In the genomic region with DNA sequence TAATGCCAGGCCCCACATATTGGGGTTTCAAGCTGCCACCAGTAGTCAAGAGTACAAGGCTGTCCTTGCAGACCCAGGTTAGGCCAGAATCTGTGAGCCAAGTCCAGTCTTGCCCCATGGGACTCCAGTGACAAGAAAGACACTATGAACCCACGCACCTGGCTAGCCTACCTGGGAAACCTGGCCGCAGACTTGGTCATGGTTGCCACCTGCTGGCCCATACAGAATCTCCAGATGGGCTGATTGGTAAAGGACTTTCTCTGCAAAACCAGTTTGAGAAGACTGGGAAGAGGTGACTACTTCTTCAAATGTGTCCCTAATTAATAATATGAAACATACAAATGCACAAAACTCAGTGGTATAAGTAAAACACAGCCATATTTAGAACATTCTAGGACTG, we compare ENCODE assay signal across 16 cellular contexts.
DNase-seq lines count a peak whose midpoint lies in the region; ATAC-seq, FAIRE-seq and TF ChIP-seq lines count a peak whose summit lies in the region.
"Had no signal": no experiment of that assay in that cellular context is flagged by ENCODE, and none has a peak within 500 bp of the region (broad histone marks: within the 10 kb centered on the region; RNA-seq: fewer than 3 reads in every experiment).

No MANE protein-coding gene starts in this region.

- peaks cover 11% of the 10 kb centered on the region for H3K9me3 Mint-ChIP-seq in activated CD8-positive, alpha-beta T cell treated with anti-CD3 and anti-CD28 coated beads for 36 hours

- no peak for TF ChIP-seq EP300 in H1 (IDR thresholded peaks at IDR 0.05; ENCODE audit: borderline replicate concordance in 1 of 2, low read depth in 2 of 2, low read length in 2 of 2)

- H3K23me2 ChIP-seq in H1 (ENCODE audit: low read depth, low read length), result no peaks in the 10 kb centered on the region; the same call in 1 of the 2 replicates

- H3K79me2 ChIP-seq in H1 (ENCODE audit: control insufficient read depth in 1 of 2, insufficient read depth in 2 of 2, low read length in 2 of 2), result no peaks in the 10 kb centered on the region
- H3K79me2 ChIP-seq in mesendoderm (ENCODE audit: control insufficient read depth, insufficient read depth, low read length), result no peaks in the 10 kb centered on the region

- H3K18ac ChIP-seq in H1 (ENCODE audit: extremely low read depth, low read length) (no peak overlapping the region), mesendoderm (ENCODE audit: low read length) (no peak overlapping the region)

- no peak overlapping the region for H3K14ac ChIP-seq in H1 (ENCODE audit: insufficient read length)

- TF ChIP-seq RAD21 in H1 (IDR thresholded peaks at IDR 0.05 in 1 of 2, conservative IDR thresholded peaks at IDR 0.05 in 1 of 2; ENCODE audit: low read depth in 2 of 2, low read length in 2 of 2), result peak; percentile 88 to 91

- H3K4me1 ChIP-seq in H1 (replicated peaks in 1 of 4; ENCODE audit: control insufficient read depth in 3 of 4, insufficient read depth in 4 of 4, low read length in 3 of 4) (no peaks in the 10 kb centered on the region), mesendoderm (ENCODE audit: control insufficient read depth, low read depth, low read length) (no peaks in the 10 kb centered on the region)
- H3K4me1 ChIP-seq: heart left ventricle had no signal

- H4K91ac ChIP-seq in H1 (replicated peaks; ENCODE audit: insufficient read length, low read length), result no peak overlapping the region

- H2BK20ac ChIP-seq in H1 (ENCODE audit: low read length), result no peak overlapping the region

- H3K27ac ChIP-seq in H1 (ENCODE audit: low read depth, low read length) (no peak overlapping the region), mesendoderm (ENCODE audit: low read depth, low read length) (no peak overlapping the region)
- H3K27ac ChIP-seq: heart left ventricle had no signal

- DNase-seq in HK-2 (ENCODE audit: unreplicated experiment) (peak; percentile 13), NCI-H526 treated with DMSO at 0.1 percent for 48 hours (lab: John Stamatoyannopoulos, UW) (peak; percentile 24), H1 (ENCODE audit: low read depth in 1 of 2, low spot score in 2 of 2) (peak; percentile 7 to 62), mesendoderm (peak; percentile 68), NCI-H1930 (lab: John Stamatoyannopoulos, UW) (no peak), cerebellar nuclear complex (lab: John Stamatoyannopoulos, UW) (no peak)
- no peak for DNase-seq in activated CD8-positive, alpha-beta T cell treated with anti-CD3 and anti-CD28 coated beads for 36 hours
- DNase-seq: activated CD4-positive, alpha-beta T cell treated with anti-CD3 and anti-CD28 coated beads, Interleukin-2, amount 50 U/mL, for 48 hours; activated effector memory CD4-positive, alpha-beta T cell treated with Interleukin-2 at 50 U/mL for 16 hours; CD4-positive, alpha-beta T cell; heart left ventricle; midbrain; stimulated activated CD4-positive, alpha-beta T cell treated with anti-CD3 and anti-CD28 coated beads, Interleukin-12 subunit alpha, Interleukin-12 subunit beta, amount 100 ng/mL, for 4 hours had no signal

- intact Hi-C loops in activated CD8-positive, alpha-beta T cell treated with anti-CD3 and anti-CD28 coated beads for 36 hours (cut with micrococcal nuclease), result no loop called here

- WGBS in H1 (ENCODE audit: extremely low coverage in 1 of 2, insufficient coverage in 1 of 2, insufficient read length in 1 of 2, insufficient replicate concordance in 2 of 2, low coverage in 1 of 2, low lambda C conversion rate in 2 of 2, missing lambda C conversion rate in 1 of 2), 2 experiments, result 72% methylated on average over 2 of the region's 2 CpGs; no CpG with 5 or more reads in 1 of the 2 experiments
- no CpG with 5 or more reads among the region's 2 CpGs for WGBS in mesendoderm (ENCODE audit: extremely low coverage, insufficient coverage, low lambda C conversion rate)

- H3K27me3 Mint-ChIP-seq in activated CD8-positive, alpha-beta T cell treated with anti-CD3 and anti-CD28 coated beads for 36 hours, result no peaks in the 10 kb centered on the region
- H3K27me3 Mint-ChIP-seq: CD4-positive, alpha-beta T cell had no signal

- H2BK12ac ChIP-seq in H1 (ENCODE audit: low read depth, low read length), result no peak overlapping the region

- H3K36me3 Mint-ChIP-seq in activated CD8-positive, alpha-beta T cell treated with anti-CD3 and anti-CD28 coated beads for 36 hours (ENCODE audit: low read depth), result no peaks in the 10 kb centered on the region

- H3K23ac ChIP-seq in H1 (ENCODE audit: insufficient read length) (no peak overlapping the region), mesendoderm (ENCODE audit: low read length) (no peak overlapping the region)

- no peak for TF ChIP-seq POLR2A in H1 (IDR thresholded peaks at IDR 0.05; ENCODE audit: control extremely low read depth in 1 of 2, low read depth in 2 of 2, low read length in 2 of 2)

- peak; percentile 58 to 70 (median 64) for TF ChIP-seq CTCF in H1 (IDR thresholded peaks at IDR 0.05; ENCODE audit: control extremely low read depth in 1 of 3, insufficient read depth in 1 of 3, low read depth in 1 of 3, low read length in 3 of 3)
- TF ChIP-seq CTCF in activated CD8-positive, alpha-beta T cell treated with anti-CD3 and anti-CD28 coated beads for 36 hours (IDR thresholded peaks at IDR 0.05), result no peak

- no peak overlapping the region for H2BK5ac ChIP-seq in H1 (ENCODE audit: low read depth, low read length)
- no peak overlapping the region for H2BK5ac ChIP-seq in mesendoderm (ENCODE audit: low read length)

- H2AK5ac ChIP-seq in H1 (ENCODE audit: low read depth, low read length), result no peak overlapping the region
- no peak overlapping the region for H2AK5ac ChIP-seq in mesendoderm (ENCODE audit: low read length)

- H4K20me1 ChIP-seq in H1 (replicated peaks in 1 of 2; ENCODE audit: control insufficient read depth in 1 of 2, insufficient read depth in 2 of 2, low read length in 2 of 2), result no peaks in the 10 kb centered on the region

- H2BK15ac ChIP-seq in H1 (ENCODE audit: low read length) (no peak overlapping the region), mesendoderm (replicated peaks; ENCODE audit: low read depth) (no peak overlapping the region)

- H3K4ac ChIP-seq in H1 (replicated peaks; ENCODE audit: insufficient read length, low read depth, low read length) (no peak overlapping the region), mesendoderm (ENCODE audit: low read depth, low read length) (no peak overlapping the region)

- H4K8ac ChIP-seq in H1 (ENCODE audit: extremely low read depth, insufficient read depth, low read length) (no peak overlapping the region), mesendoderm (ENCODE audit: low read depth, low read length) (no peak overlapping the region)

- CTCF ChIA-PET in H1 (lab: Charles Lee; ENCODE audit: partially characterized antibody), result interaction anchor here (0.7 to 1.7 kb wide), 2 partner anchors 119 to 796 kb away, joined by 3 read pairs; no protein-coding TSS in a partner anchor
- CTCF ChIA-PET in activated CD8-positive, alpha-beta T cell treated with anti-CD3 and anti-CD28 coated beads for 36 hours (lab: Charles Lee), result no interaction called here

- H3K27me3 ChIP-seq in H1 (replicated peaks in 1 of 4; ENCODE audit: control insufficient read depth in 3 of 4, extremely low read depth in 1 of 4, insufficient read depth in 3 of 4, low read length in 3 of 4) (no peaks in the 10 kb centered on the region), mesendoderm (ENCODE audit: insufficient read depth, low read length, poor library complexity) (no peaks in the 10 kb centered on the region)
- H3K27me3 ChIP-seq: heart left ventricle had no signal

- no peak overlapping the region for H2AFZ ChIP-seq in H1 (ENCODE audit: low read length)

- H4K5ac ChIP-seq in H1 (ENCODE audit: insufficient read length, low read depth, low read length) (no peak overlapping the region), mesendoderm (ENCODE audit: low read length) (no peak overlapping the region)

- POLR2A ChIA-PET in H1 (lab: Charles Lee; ENCODE audit: partially characterized antibody), result no interaction called here
- POLR2A ChIA-PET in activated CD8-positive, alpha-beta T cell treated with anti-CD3 and anti-CD28 coated beads for 36 hours (lab: Charles Lee), result no interaction called here

- H3K4me2 ChIP-seq in H1 (ENCODE audit: insufficient read depth in 1 of 2, low read depth in 2 of 2, low read length in 2 of 2) (no peak overlapping the region), mesendoderm (ENCODE audit: low read length) (no peak overlapping the region)

- H3K4me1 Mint-ChIP-seq in activated CD8-positive, alpha-beta T cell treated with anti-CD3 and anti-CD28 coated beads for 36 hours (ENCODE audit: low read depth), result no peaks in the 10 kb centered on the region

- no peaks in the 10 kb centered on the region for H3K79me1 ChIP-seq in H1 (ENCODE audit: low read depth, low read length)
- H3K79me1 ChIP-seq in mesendoderm (ENCODE audit: low read length), result no peaks in the 10 kb centered on the region

- H3K9ac ChIP-seq in H1 (replicated peaks in 1 of 4; ENCODE audit: extremely low read depth in 1 of 4, low read depth in 3 of 4, low read length in 3 of 4) (no peak overlapping the region), mesendoderm (ENCODE audit: low read length) (no peak overlapping the region)

- no peak for ATAC-seq in GM18907 (IDR thresholded peaks at IDR 0.05; ENCODE audit: unreplicated experiment)
- no peak for ATAC-seq in activated CD8-positive, alpha-beta T cell treated with anti-CD3 and anti-CD28 coated beads for 36 hours
- ATAC-seq: heart left ventricle, Panc1 had no signal

- H3K4me3 ChIP-seq in H1 (ENCODE audit: extremely low read depth in 1 of 4, insufficient read depth in 2 of 4, low read depth in 3 of 4, low read length in 4 of 4) (no peak overlapping the region), mesendoderm (ENCODE audit: low read length) (no peak overlapping the region)
- H3K4me3 ChIP-seq: heart left ventricle had no signal

- H3K27ac Mint-ChIP-seq in activated CD8-positive, alpha-beta T cell treated with anti-CD3 and anti-CD28 coated beads for 36 hours, result no peak overlapping the region
- H3K27ac Mint-ChIP-seq: CD4-positive, alpha-beta T cell had no signal

- no peak for FAIRE-seq in H1 (lab: Jason Lieb, UNC)
- FAIRE-seq: endometrium had no signal

- no peak overlapping the region for H3K4me3 Mint-ChIP-seq in activated CD8-positive, alpha-beta T cell treated with anti-CD3 and anti-CD28 coated beads for 36 hours
- H3K4me3 Mint-ChIP-seq: CD4-positive, alpha-beta T cell had no signal

- H2BK120ac ChIP-seq in H1 (replicated peaks; ENCODE audit: low read depth, low read length), result no peak overlapping the region
- no peak overlapping the region for H2BK120ac ChIP-seq in mesendoderm (ENCODE audit: low read depth, low read length)

- no peak overlapping the region for H3K56ac ChIP-seq in H1 (replicated peaks; ENCODE audit: insufficient read length, low read depth, low read length)
- H3K56ac ChIP-seq in mesendoderm (ENCODE audit: low read length), result no peak overlapping the region

- H3K36me3 ChIP-seq in H1 (ENCODE audit: control insufficient read depth in 2 of 4, insufficient read depth in 4 of 4, low read length in 3 of 4), result no peaks in the 10 kb centered on the region
- H3K36me3 ChIP-seq in mesendoderm (ENCODE audit: control insufficient read depth, insufficient read depth, low read length), result no peaks in the 10 kb centered on the region
- H3K36me3 ChIP-seq: heart left ventricle had no signal

- no peaks in the 10 kb centered on the region for H3K9me3 ChIP-seq in H1 (ENCODE audit: insufficient read depth in 2 of 2, low read depth in 1 of 2, low read length in 1 of 2)

TF ChIP-seq in H1, 55 proteins besides CTCF, POLR2A, EP300 and RAD21 (continues in another document):
- TF ChIP-seq SP1 (IDR thresholded peaks at IDR 0.05; ENCODE audit: low read depth, low read length) (no peak), KDM1A (IDR thresholded peaks at IDR 0.05; ENCODE audit: borderline replicate concordance, low read length) (no peak)

Comparison
In these comparisons a context has a peak if more than half of its experiments do, and no peak if none do; other contexts are left out.
1. DNase-seq: peak in HK-2 (single experiment), NCI-H526 treated with DMSO at 0.1 percent for 48 hours (single experiment), H1 (2 of 2) and mesendoderm (single experiment); none in NCI-H1930 (0 of 2), activated CD8-positive, alpha-beta T cell treated with anti-CD3 and anti-CD28 coated beads for 36 hours (single experiment) and cerebellar nuclear complex (0 of 2).